ENCODE assay signal across 27 cellular contexts in genomic region chr1:233652536-233652935, GRCh38. TPM values are rescaled to one million over a fixed set of nuclear protein-coding genes. Genes with fewer than 3 reads are reported as not detected.
"Had no signal": no experiment of that assay in that cellular context is flagged by ENCODE, and none has a peak within 500 bp of the region (broad histone marks: within the 10 kb centered on the region; RNA-seq: fewer than 3 reads in every experiment).

No MANE protein-coding gene starts in this region.

- H3K4me3 ChIP-seq: left ventricle myocardium inferior, lung, mucosa of descending colon, pancreas, prostate gland, right lobe of liver, smooth muscle cell, testis, thyroid gland, transverse colon, upper lobe of left lung had no signal

- H3K4me3 Mint-ChIP-seq: immature natural killer cell; naive thymus-derived CD4-positive, alpha-beta T cell; natural killer cell treated with Interleukin-12 subunit alpha and Interleukin-12 subunit beta and Interleukin-15 and Interleukin-18, amount 100 ng/mL, for 72 hours; neural crest cell; stimulated activated memory B cell treated with anti-CD40 and anti-IgM and Interleukin-4, amounts not matched to agents 10 μg/mL and 1 μg/mL and 100 μg/mL, for 72 hours; stimulated activated naive CD8-positive, alpha-beta T cell treated with anti-CD3 and anti-CD28 coated beads, Interleukin-15, amount 100 ng/mL, for 72 hours had no signal

- H3K36me3 ChIP-seq: left ventricle myocardium inferior, pancreas, prostate gland, right lobe of liver, thyroid gland, transverse colon, upper lobe of left lung had no signal

- H3K36me3 Mint-ChIP-seq: immature natural killer cell; naive thymus-derived CD4-positive, alpha-beta T cell; natural killer cell treated with Interleukin-12 subunit alpha and Interleukin-12 subunit beta and Interleukin-15 and Interleukin-18, amount 100 ng/mL, for 72 hours; stimulated activated memory B cell treated with anti-CD40 and anti-IgM and Interleukin-4, amounts not matched to agents 10 μg/mL and 1 μg/mL and 100 μg/mL, for 72 hours had no signal

- H3K27ac ChIP-seq: left ventricle myocardium inferior, pancreas, prostate gland, right lobe of liver, testis, thyroid gland, transverse colon, upper lobe of left lung had no signal

- H3K9me3 Mint-ChIP-seq: natural killer cell treated with Interleukin-12 subunit alpha and Interleukin-12 subunit beta and Interleukin-15 and Interleukin-18, amount 100 ng/mL, for 72 hours; neural crest cell; stimulated activated memory B cell treated with anti-CD40 and anti-IgM and Interleukin-4, amounts not matched to agents 10 μg/mL and 1 μg/mL and 100 μg/mL, for 72 hours; stimulated activated naive CD8-positive, alpha-beta T cell treated with anti-CD3 and anti-CD28 coated beads, Interleukin-15, amount 100 ng/mL, for 72 hours had no signal

- ATAC-seq: mucosa of descending colon; naive thymus-derived CD4-positive, alpha-beta T cell; natural killer cell treated with Interleukin-12 subunit alpha and Interleukin-12 subunit beta and Interleukin-15 and Interleukin-18, amount 100 ng/mL, for 72 hours; pancreas; stimulated activated memory B cell treated with anti-CD40 and anti-IgM and Interleukin-4, amounts not matched to agents 10 μg/mL and 1 μg/mL and 100 μg/mL, for 72 hours; stimulated activated naive CD8-positive, alpha-beta T cell treated with anti-CD3 and anti-CD28 coated beads, Interleukin-15, amount 100 ng/mL, for 72 hours had no signal

- H3K27ac Mint-ChIP-seq: immature natural killer cell; naive thymus-derived CD4-positive, alpha-beta T cell; natural killer cell treated with Interleukin-12 subunit alpha and Interleukin-12 subunit beta and Interleukin-15 and Interleukin-18, amount 100 ng/mL, for 72 hours; stimulated activated memory B cell treated with anti-CD40 and anti-IgM and Interleukin-4, amounts not matched to agents 10 μg/mL and 1 μg/mL and 100 μg/mL, for 72 hours had no signal

- H3K4me1 ChIP-seq: left ventricle myocardium inferior, pancreas, prostate gland, testis, thyroid gland, upper lobe of left lung had no signal

- H3K27me3 ChIP-seq: pancreas, right lobe of liver, testis, thyroid gland, transverse colon, upper lobe of left lung had no signal

- DNase-seq: hypothalamus; immature natural killer cell; kidney; left ventricle myocardium inferior; midbrain; mucosa of descending colon; naive thymus-derived CD4-positive, alpha-beta T cell; nucleus accumbens; pancreas; right lobe of liver; stimulated activated CD4-positive, alpha-beta T cell treated with anti-CD3 and anti-CD28 coated beads, Interleukin-1b, Interleukin-23, amount 100 ng/mL, for 48 hours; stimulated activated CD4-positive, alpha-beta T cell treated with anti-CD3 and anti-CD28 coated beads, Interleukin-2, amount 100 ng/mL, for 48 hours; stimulated activated CD4-positive, alpha-beta T cell treated with anti-CD3 and anti-CD28 coated beads, Interleukin-4, amount 100 ng/mL, for 4 hours; stimulated activated CD8-positive, alpha-beta memory T cell treated with anti-CD3 and anti-CD28 coated beads, Interleukin-4, amount 100 ng/mL, for 48 hours; stimulated activated naive CD4-positive, alpha-beta T cell treated with Interleukin-2 at 50 U/mL for 16 hours; stimulated activated naive CD8-positive, alpha-beta T cell treated with anti-CD3 and anti-CD28 coated beads, Interleukin-15, amount 100 ng/mL, for 72 hours; testis; thyroid gland; transverse colon; upper lobe of left lung had no signal

- H3K4me1 Mint-ChIP-seq: immature natural killer cell; naive thymus-derived CD4-positive, alpha-beta T cell; neural crest cell; stimulated activated memory B cell treated with anti-CD40 and anti-IgM and Interleukin-4, amounts not matched to agents 10 μg/mL and 1 μg/mL and 100 μg/mL, for 72 hours; stimulated activated naive CD8-positive, alpha-beta T cell treated with anti-CD3 and anti-CD28 coated beads, Interleukin-15, amount 100 ng/mL, for 72 hours had no signal

- H3K9me3 ChIP-seq: mucosa of descending colon, pancreas, prostate gland, right lobe of liver, testis, thyroid gland, transverse colon, upper lobe of left lung had no signal

- H3K4me2 ChIP-seq: smooth muscle cell had no signal

RNA-seq across cellular contexts. Expression of gene KCNK1, which starts 38.6 kb away (rescaled TPM):
- total RNA-seq: myocyte had no signal
- polyA plus RNA-seq: immature natural killer cell; naive thymus-derived CD4-positive, alpha-beta T cell had no signal
